In the genomic region with DNA sequence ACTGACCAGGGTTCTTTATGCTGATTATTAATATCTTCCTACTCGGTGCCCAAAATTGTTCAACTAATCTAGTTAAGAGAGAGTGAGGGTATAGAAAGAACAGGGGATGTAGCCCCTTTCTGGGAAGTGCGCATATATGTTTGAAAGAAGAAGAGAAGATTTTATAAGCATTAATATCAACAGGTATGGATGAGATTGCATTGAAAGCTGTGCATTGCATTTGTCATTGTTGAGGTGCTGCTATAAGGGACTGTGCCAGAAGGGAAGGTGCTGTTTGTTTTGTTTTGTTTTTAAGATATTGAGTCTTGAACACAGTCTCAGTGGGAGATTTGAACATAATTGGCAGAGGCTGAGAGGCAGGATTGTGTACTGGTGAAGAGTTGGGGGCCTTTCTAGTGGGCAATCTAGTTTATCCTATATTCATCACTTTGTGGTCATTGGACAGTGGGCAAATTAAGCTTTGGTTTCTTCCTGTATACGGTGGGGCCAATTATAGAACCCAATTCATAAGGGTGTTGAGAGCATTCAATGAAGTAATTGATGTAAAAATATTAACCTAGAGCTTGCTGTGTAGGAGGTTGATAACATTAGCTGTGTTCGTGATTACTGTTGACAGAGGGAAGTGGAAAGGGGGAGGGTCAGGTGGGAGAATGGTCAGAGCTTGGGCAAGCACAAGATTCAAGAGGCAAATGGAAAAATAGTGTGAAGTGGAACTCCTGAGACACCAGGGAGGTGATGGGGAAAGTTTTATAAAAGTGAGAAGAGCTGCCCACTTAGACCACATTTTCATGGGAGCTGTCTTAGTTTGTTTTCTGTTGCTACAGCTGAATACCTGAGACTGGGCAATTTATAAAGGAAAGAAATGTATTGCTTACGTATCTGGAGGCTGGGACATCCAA, we compare ENCODE assay signal across 14 cellular contexts. TPM values are rescaled to one million over a fixed set of nuclear protein-coding genes. Genes with fewer than 3 reads are reported as not detected.
DNase-seq lines count a peak whose midpoint lies in the region; ATAC-seq and TF ChIP-seq lines count a peak whose summit lies in the region.
"Had no signal": no experiment of that assay in that cellular context is flagged by ENCODE, and none has a peak within 500 bp of the region (broad histone marks: within the 10 kb centered on the region; RNA-seq: fewer than 3 reads in every experiment).

No MANE protein-coding gene starts in this region.

- no peaks in the 10 kb centered on the region for H3K36me3 ChIP-seq in ascending aorta
- H3K36me3 ChIP-seq: colonic mucosa had no signal

- peak overlapping the region; percentile 43 to 54 for H3K27ac ChIP-seq in ascending aorta
- H3K27ac ChIP-seq: colonic mucosa had no signal

- H3K9me3 ChIP-seq in ascending aorta: no peaks in the 10 kb centered on the region
- H3K9me3 ChIP-seq: colonic mucosa had no signal

- peak overlapping the region; percentile 68 for H3K4me3 Mint-ChIP-seq in activated T-cell treated with anti-CD3 and anti-CD28 coated beads, Interleukin-2, amount 50 U/mL, for 24 hours
- H3K4me3 Mint-ChIP-seq in stimulated activated memory B cell treated with anti-CD40 and anti-IgM and Interleukin-4, amounts not matched to agents 10 μg/mL and 1 μg/mL and 100 μg/mL, for 72 hours: peak overlapping the region; percentile 75

- H3K36me3 Mint-ChIP-seq in activated T-cell treated with anti-CD3 and anti-CD28 coated beads, Interleukin-2, amount 50 U/mL, for 24 hours (ENCODE audit: low read depth): peaks cover 28% of the 10 kb centered on the region
- H3K36me3 Mint-ChIP-seq in stimulated activated memory B cell treated with anti-CD40 and anti-IgM and Interleukin-4, amounts not matched to agents 10 μg/mL and 1 μg/mL and 100 μg/mL, for 72 hours: peaks cover 8% of the 10 kb centered on the region

- no peak for DNase-seq in activated T-cell treated with anti-CD3 and anti-CD28 coated beads, Interleukin-2, amount 50 U/mL, for 24 hours
- no peak for DNase-seq in activated T-cell treated with anti-CD3 and anti-CD28 coated beads for 4 hours
- no peak for DNase-seq in ascending aorta (ENCODE audit: low spot score in 2 of 2)
- DNase-seq in activated gamma-delta T cell (lab: John Stamatoyannopoulos, UW): no peak
- DNase-seq in HUDEP-2 (lab: John Stamatoyannopoulos, UW; ENCODE audit: unreplicated experiment in 76 of 76): no peak
- DNase-seq: colonic mucosa, GDM1, NCI-H510A treated with DMSO at 0.1 percent for 48 hours, trophoblast cell had no signal

- no peaks in the 10 kb centered on the region for H3K27me3 Mint-ChIP-seq in activated T-cell treated with anti-CD3 and anti-CD28 coated beads, Interleukin-2, amount 50 U/mL, for 24 hours
- no peaks in the 10 kb centered on the region for H3K27me3 Mint-ChIP-seq in stimulated activated memory B cell treated with anti-CD40 and anti-IgM and Interleukin-4, amounts not matched to agents 10 μg/mL and 1 μg/mL and 100 μg/mL, for 72 hours
- H3K27me3 Mint-ChIP-seq: progenitor cell of endocrine pancreas had no signal

- peaks cover 0 to 16% of the 10 kb centered on the region in 2 donors for H3K4me1 ChIP-seq in ascending aorta

- peak overlapping the region in 1 of 2 donors; percentile 0 for H3K4me3 ChIP-seq in ascending aorta
- H3K4me3 ChIP-seq: colonic mucosa, lung had no signal

- intact Hi-C loops in ascending aorta (cut with DNase I): no loop called here

- no peaks in the 10 kb centered on the region for H3K9me3 Mint-ChIP-seq in activated T-cell treated with anti-CD3 and anti-CD28 coated beads, Interleukin-2, amount 50 U/mL, for 24 hours
- no peaks in the 10 kb centered on the region for H3K9me3 Mint-ChIP-seq in stimulated activated memory B cell treated with anti-CD40 and anti-IgM and Interleukin-4, amounts not matched to agents 10 μg/mL and 1 μg/mL and 100 μg/mL, for 72 hours

- peak; percentile 13 for ATAC-seq in HG03432 (IDR thresholded peaks at IDR 0.05; ENCODE audit: unreplicated experiment)
- ATAC-seq in stimulated activated memory B cell treated with anti-CD40 and anti-IgM and Interleukin-4, amounts not matched to agents 10 μg/mL and 1 μg/mL and 100 μg/mL, for 72 hours: peak; percentile 64
- no peak for ATAC-seq in HG03045 (IDR thresholded peaks at IDR 0.05; ENCODE audit: unreplicated experiment)

- no peak for TF ChIP-seq CTCF in ascending aorta (IDR thresholded peaks at IDR 0.05)

- peak overlapping the region; percentile 87 for H3K27ac Mint-ChIP-seq in activated T-cell treated with anti-CD3 and anti-CD28 coated beads, Interleukin-2, amount 50 U/mL, for 24 hours
- peak overlapping the region; percentile 81 for H3K27ac Mint-ChIP-seq in stimulated activated memory B cell treated with anti-CD40 and anti-IgM and Interleukin-4, amounts not matched to agents 10 μg/mL and 1 μg/mL and 100 μg/mL, for 72 hours
- H3K27ac Mint-ChIP-seq: progenitor cell of endocrine pancreas had no signal

- peaks cover 89% of the 10 kb centered on the region for H3K4me1 Mint-ChIP-seq in activated T-cell treated with anti-CD3 and anti-CD28 coated beads, Interleukin-2, amount 50 U/mL, for 24 hours (ENCODE audit: low read depth)
- peaks cover 73% of the 10 kb centered on the region for H3K4me1 Mint-ChIP-seq in stimulated activated memory B cell treated with anti-CD40 and anti-IgM and Interleukin-4, amounts not matched to agents 10 μg/mL and 1 μg/mL and 100 μg/mL, for 72 hours

- H3K27me3 ChIP-seq in ascending aorta: no peaks in the 10 kb centered on the region
- H3K27me3 ChIP-seq: colonic mucosa had no signal

RNA-seq across cellular contexts. Expression of a gene that starts 19.9 kb away (rescaled TPM):
- total RNA-seq in ascending aorta: 39.8 TPM
